Comparison of ENCODE assay signal across 8 cellular contexts in genomic region chrX:103309860-103310591, GRCh38. TPM values are rescaled to one million over a fixed set of nuclear protein-coding genes. Genes with fewer than 3 reads are reported as not detected.
DNase-seq lines count a peak whose midpoint lies in the region; ATAC-seq and TF ChIP-seq lines count a peak whose summit lies in the region.

No MANE protein-coding gene starts in this region.

- H3K4me3 ChIP-seq in left ventricle myocardium inferior (peak overlapping the region; percentile 63), astrocyte of the spinal cord (ENCODE audit: low read depth, low read length) (peak overlapping the region; percentile 45), lower lobe of right lung (peak overlapping the region; percentile 55), upper lobe of right lung (peak overlapping the region; percentile 51)

- H3K9me3 ChIP-seq in left ventricle myocardium inferior (replicated peaks) (no peaks in the 10 kb centered on the region), lower lobe of right lung (no peaks in the 10 kb centered on the region), upper lobe of right lung (no peaks in the 10 kb centered on the region)

- ATAC-seq in left ventricle myocardium superior: no peak
- ATAC-seq in lower lobe of right lung: peak; percentile 54 to 55
- peak; percentile 33 for ATAC-seq in upper lobe of right lung
- no peak for ATAC-seq in activated CD4-positive, CD25-positive, alpha-beta regulatory T cell treated with anti-CD3 and anti-CD28 coated beads, Interleukin-2, amount 50 U/mL, for 24 hours

- peaks cover 18% of the 10 kb centered on the region for H3K27me3 ChIP-seq in left ventricle myocardium inferior (ENCODE audit: low read depth)
- no peaks in the 10 kb centered on the region for H3K27me3 ChIP-seq in lower lobe of right lung (ENCODE audit: low read depth)
- H3K27me3 ChIP-seq in upper lobe of right lung: no peaks in the 10 kb centered on the region

- TF ChIP-seq CTCF in left ventricle myocardium inferior (IDR thresholded peaks at IDR 0.05; ENCODE audit: borderline replicate concordance) (no peak), astrocyte of the spinal cord (IDR thresholded peaks at IDR 0.05; ENCODE audit: low read depth, low read length) (no peak), lower lobe of right lung (IDR thresholded peaks at IDR 0.05) (no peak), upper lobe of right lung (IDR thresholded peaks at IDR 0.05) (no peak)

- intact Hi-C loops in left ventricle myocardium inferior (cut with micrococcal nuclease): no loop called here
- intact Hi-C loops in left ventricle myocardium superior (cut with micrococcal nuclease): no loop called here
- intact Hi-C loops in lower lobe of right lung (cut with DNase I): no loop called here
- intact Hi-C loops in upper lobe of right lung (cut with DNase I): no loop called here

- in situ Hi-C loops in astrocyte of the spinal cord (cut with HindIII; ENCODE audit: low sequenced_read_pairs): no loop called here

- H3K27ac ChIP-seq in left ventricle myocardium inferior (replicated peaks) (no peak overlapping the region), lower lobe of right lung (no peak overlapping the region), upper lobe of right lung (no peak overlapping the region)

- no peak for DNase-seq in left ventricle myocardium inferior
- DNase-seq in left ventricle myocardium superior: no peak
- no peak for DNase-seq in astrocyte of the spinal cord (ENCODE audit: low read depth, low spot score)
- no peak for DNase-seq in lower lobe of right lung
- DNase-seq in upper lobe of right lung: peak; percentile 55
- DNase-seq in NCI-H524 treated with DMSO at 0.1 percent for 48 hours (lab: John Stamatoyannopoulos, UW): no peak
- no peak for DNase-seq in SIG-M5 (lab: John Stamatoyannopoulos, UW)

- H3K36me3 ChIP-seq in left ventricle myocardium inferior (no peaks in the 10 kb centered on the region), lower lobe of right lung (no peaks in the 10 kb centered on the region), upper lobe of right lung (no peaks in the 10 kb centered on the region)

- H3K4me1 ChIP-seq in left ventricle myocardium inferior: peaks cover 6% of the 10 kb centered on the region
- no peaks in the 10 kb centered on the region for H3K4me1 ChIP-seq in lower lobe of right lung
- no peaks in the 10 kb centered on the region for H3K4me1 ChIP-seq in upper lobe of right lung

RNA-seq across cellular contexts. Expression of gene BEX2, which starts 0.8 kb away (rescaled TPM):
- 2.6 TPM for total RNA-seq in left ventricle myocardium inferior
- 1.3 TPM for total RNA-seq in left ventricle myocardium superior
- 14.3 TPM for total RNA-seq in lower lobe of right lung
- total RNA-seq in upper lobe of right lung: 16.9 TPM

RNA-seq across cellular contexts. Expression of gene TCEAL7, which starts 20.0 kb away (rescaled TPM):
- total RNA-seq in left ventricle myocardium inferior (2.6 TPM), left ventricle myocardium superior (4.0 TPM), lower lobe of right lung (3.2 TPM), upper lobe of right lung (2.6 TPM)

RNA-seq across cellular contexts. Expression of gene TCEAL5, which starts 33.5 kb away (rescaled TPM):
- total RNA-seq in left ventricle myocardium inferior: 0.19 TPM
- 0.22 TPM for total RNA-seq in left ventricle myocardium superior
- total RNA-seq in lower lobe of right lung: not detected
- not detected for total RNA-seq in upper lobe of right lung

RNA-seq across cellular contexts. Expression of gene TCEAL9, which starts 46.3 kb away (rescaled TPM):
- total RNA-seq in left ventricle myocardium inferior: 23.7 TPM
- total RNA-seq in left ventricle myocardium superior: 18.4 TPM
- 34.6 TPM for total RNA-seq in lower lobe of right lung
- total RNA-seq in upper lobe of right lung: 45.4 TPM

RNA-seq across cellular contexts. Expression of gene TCEAL8, which starts 55.1 kb away (rescaled TPM):
- total RNA-seq in left ventricle myocardium inferior (48.5 TPM), left ventricle myocardium superior (37.5 TPM), lower lobe of right lung (41.5 TPM), upper lobe of right lung (42.9 TPM)

Comparison
In these comparisons a context has a peak if more than half of its experiments do, and no peak if none do; other contexts are left out.
1. ATAC-seq: peak in lower lobe of right lung (2 of 2) and upper lobe of right lung (single experiment); none in left ventricle myocardium superior (single experiment) and activated CD4-positive, CD25-positive, alpha-beta regulatory T cell treated with anti-CD3 and anti-CD28 coated beads, Interleukin-2, amount 50 U/mL, for 24 hours (0 of 2).
2. Peak in every context shown above with its lines, with median percentiles within 50 percentile points of each other: H3K4me3 ChIP-seq.